ENCODE assay signal across 1 cellular context in genomic region chr1:1347663-1348419, GRCh38.
TF ChIP-seq lines count a peak whose summit lies in the region.

No MANE protein-coding gene starts in this region.

TF ChIP-seq in K562, 482 proteins besides CTCF, POLR2A, EP300 and RAD21 (continued from another document):
- TF ChIP-seq NKRF (IDR thresholded peaks at IDR 0.05; ENCODE audit: borderline replicate concordance) (peak; percentile 81), THRAP3 (IDR thresholded peaks at IDR 0.05; ENCODE audit: borderline replicate concordance) (no peak), DNMT1 (IDR thresholded peaks at IDR 0.05) (no peak), L3MBTL2 (IDR thresholded peaks at IDR 0.05) (peak; percentile 70), FIP1L1 (IDR thresholded peaks at IDR 0.05; ENCODE audit: low read depth, low read length, poor library complexity, severe bottlenecking) (peak; percentile 54), GABPA (tag; conservative IDR thresholded peaks at IDR 0.05; ENCODE audit: low read depth) (no peak), TEAD1 (CRISPR knock-in tag; IDR thresholded peaks at IDR 0.05) (0 out of 4 replicates have a peak, but pooled peaks of 1 of the 2 experiments have one; percentile 48), UBTF (IDR thresholded peaks at IDR 0.05; ENCODE audit: borderline replicate concordance in 1 of 2, low read depth in 2 of 2, low read length in 2 of 2) (peak in 1 of 2 experiments; percentile 68; a peak in 2 of 4 replicates), SFPQ (IDR thresholded peaks at IDR 0.05; ENCODE audit: low read depth, low read length) (no peak), MCM3 (IDR thresholded peaks at IDR 0.05) (no peak), BCOR (IDR thresholded peaks at IDR 0.05) (no peak), ZNF512 (tag; IDR thresholded peaks at IDR 0.05) (no peak), CBX8 (IDR thresholded peaks at IDR 0.05; ENCODE audit: borderline replicate concordance, extremely low read depth, low read depth, low read length, poor library complexity, severe bottlenecking) (no peak), ZNF561 (CRISPR knock-in tag; conservative IDR thresholded peaks at IDR 0.05) (no peak), BDP1 (IDR thresholded peaks at IDR 0.05; ENCODE audit: insufficient read depth, insufficient read length) (no peak), NRF1 (conservative IDR thresholded peaks at IDR 0.05 in 1 of 2, IDR thresholded peaks at IDR 0.05 in 1 of 2) (peak in 1 of 2 experiments; percentile 16; a peak in 1 of 4 replicates), CEBPZ (IDR thresholded peaks at IDR 0.05; ENCODE audit: borderline replicate concordance, low read depth, low read length) (no peak), PRMT5 (CRISPR knock-in tag; IDR thresholded peaks at IDR 0.05) (no peak), CBX1 (IDR thresholded peaks at IDR 0.05; ENCODE audit: low read depth) (0 out of 2 replicates have a peak, but pooled peaks have one; percentile 22), RBM39 (optimal IDR thresholded peaks at IDR 0.05; ENCODE audit: low read depth, low read length) (peak; percentile 30), ZNF780A (CRISPR knock-in tag; IDR thresholded peaks at IDR 0.05) (no peak), ARID4B (CRISPR knock-in tag; IDR thresholded peaks at IDR 0.05) (peak; percentile 78), FOXO4 (CRISPR knock-in tag; IDR thresholded peaks at IDR 0.05) (no peak)
